Comparison of ENCODE assay signal across 10 cellular contexts in the genomic region with DNA sequence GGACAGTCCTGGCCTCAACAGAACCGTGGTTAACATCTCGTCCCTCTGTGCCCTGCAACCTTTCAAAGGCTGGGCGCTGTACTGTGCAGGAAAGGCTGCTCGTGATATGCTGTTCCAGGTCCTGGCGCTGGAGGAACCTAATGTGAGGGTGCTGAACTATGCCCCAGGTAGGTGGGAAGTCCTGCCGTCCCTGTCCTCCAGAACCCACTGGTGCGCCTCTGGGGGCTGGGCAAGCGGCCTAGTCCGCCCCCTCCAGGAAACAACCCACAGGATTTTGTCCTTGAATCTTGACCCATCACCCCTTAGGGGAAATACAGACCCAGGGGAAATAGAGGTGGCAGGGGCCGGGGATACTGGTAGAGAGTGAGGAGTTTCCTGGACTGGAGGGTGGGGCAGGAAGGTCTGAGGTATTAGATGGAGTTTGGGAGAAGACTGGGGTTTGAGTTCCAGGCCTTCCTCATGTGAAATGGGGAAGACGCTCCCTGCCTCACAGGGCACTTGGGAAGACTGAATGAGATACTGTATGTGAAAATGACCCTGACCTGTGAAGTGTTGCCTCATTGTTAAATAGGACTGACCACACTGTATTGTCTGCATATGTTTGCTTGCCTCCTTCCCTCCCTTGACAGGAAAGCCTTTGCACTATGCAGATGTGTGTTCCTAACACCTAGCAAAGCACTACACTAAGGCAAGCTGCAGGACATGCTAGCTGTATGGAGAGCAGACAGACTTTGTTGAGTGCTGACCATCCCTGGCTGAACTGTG. TPM values are rescaled to one million over a fixed set of nuclear protein-coding genes. Genes with fewer than 3 reads are reported as not detected.
DNase-seq lines count a peak whose midpoint lies in the region; ATAC-seq, FAIRE-seq and TF ChIP-seq lines count a peak whose summit lies in the region.
"Had no signal": no experiment of that assay in that cellular context is flagged by ENCODE, and none has a peak within 500 bp of the region (broad histone marks: within the 10 kb centered on the region; RNA-seq: fewer than 3 reads in every experiment).

No MANE protein-coding gene starts in this region.

- H3K27ac ChIP-seq in AG04450 (ENCODE audit: low read depth, low read length) (no peak overlapping the region), mammary epithelial cell (ENCODE audit: insufficient read depth, low read depth, low read length) (no peak overlapping the region)
- H3K27ac ChIP-seq: cardiac muscle cell had no signal

- no peak overlapping the region for H3K9ac ChIP-seq in mammary epithelial cell (ENCODE audit: insufficient read depth, low read length)

- TF ChIP-seq CTCF in AG04450 (IDR thresholded peaks at IDR 0.05; ENCODE audit: low read depth, low read length) (no peak), mammary epithelial cell (conservative IDR thresholded peaks at IDR 0.05 in 1 of 2, IDR thresholded peaks at IDR 0.05 in 1 of 2; ENCODE audit: extremely low read depth in 1 of 2, insufficient read depth in 1 of 2, low read depth in 1 of 2, low read length in 2 of 2) (no peak)

- no TSS peak for BruUV-seq in mammary epithelial cell (replicated peaks; lab: Mats Ljungman, UMichigan)

- H3K4me3 ChIP-seq in AG04450 (ENCODE audit: low read depth, low read length) = peak overlapping the region; percentile 46; the same call in 1 of the 2 replicates
- H3K4me3 ChIP-seq in mammary epithelial cell (replicated peaks in 1 of 3; ENCODE audit: insufficient read depth in 1 of 3, low read depth in 2 of 3, low read length in 3 of 3) = peak overlapping the region in 1 of 3 experiments; percentile 75

- in situ Hi-C loops in mammary epithelial cell (cut with MboI; ENCODE audit: low sequenced_read_pairs in 2 of 2) = no loop called here

- no peak overlapping the region for H2AFZ ChIP-seq in mammary epithelial cell (ENCODE audit: low read depth, low read length)

- peaks cover 2% of the 10 kb centered on the region for H3K27me3 ChIP-seq in AG04450 (ENCODE audit: control insufficient read depth, insufficient read depth, low read length)
- no peaks in the 10 kb centered on the region for H3K27me3 ChIP-seq in mammary epithelial cell (ENCODE audit: insufficient read depth, low read length)

- H3K9me3 ChIP-seq in AG04450 (ENCODE audit: control insufficient read depth, insufficient read depth, low read length) (no peaks in the 10 kb centered on the region), mammary epithelial cell (replicated peaks; ENCODE audit: insufficient read depth, low read length) (no peaks in the 10 kb centered on the region)

- peaks cover 2% of the 10 kb centered on the region for H3K36me3 ChIP-seq in mammary epithelial cell (ENCODE audit: insufficient read depth, low read length)
- H3K36me3 ChIP-seq: cardiac muscle cell had no signal

- peaks cover 0 to 13% (median 8%) of the 10 kb centered on the region in 4 donors for H3K4me1 Mint-ChIP-seq in naive thymus-derived CD8-positive, alpha-beta T cell

- no peaks in the 10 kb centered on the region for H4K20me1 ChIP-seq in mammary epithelial cell (ENCODE audit: insufficient read depth, low read length)

- no peak for DNase-seq in AG04450 (ENCODE audit: low read depth, low spot score)
- DNase-seq in HTR-8/SVneo (ENCODE audit: insufficient read length, low spot score) = no peak
- DNase-seq in mammary epithelial cell = no peak
- DNase-seq in naive thymus-derived CD8-positive, alpha-beta T cell = no peak
- DNase-seq in iPS-NIHi7 (ENCODE audit: extremely low spot score) = no peak

- H3K4me2 ChIP-seq in mammary epithelial cell (ENCODE audit: insufficient read depth, low read depth, low read length) = peak overlapping the region; percentile 96

- POLR2A ChIA-PET in AG04450 (lab: Yijun Ruan, JAX) = no interaction called here
- POLR2A ChIA-PET in naive thymus-derived CD8-positive, alpha-beta T cell (lab: Charles Lee) = no interaction called here

- intact Hi-C loops in mammary epithelial cell (cut with micrococcal nuclease) = loop anchor here (1.0 to 2.0 kb wide), 2 partner anchors 28 to 117 kb away; a partner anchor contains a TSS

- dilution Hi-C loops in mammary epithelial cell (cut with HindIII; ENCODE audit: low sequenced_read_pairs) = no loop called here

- peaks cover 42 to 81% (median 49%) of the 10 kb centered on the region in 5 donors for H3K27me3 Mint-ChIP-seq in naive thymus-derived CD8-positive, alpha-beta T cell

- H3K4me1 ChIP-seq in mammary epithelial cell (ENCODE audit: insufficient read depth, low read length) = peaks cover 17% of the 10 kb centered on the region

- no peaks in the 10 kb centered on the region for H3K36me3 Mint-ChIP-seq in naive thymus-derived CD8-positive, alpha-beta T cell

- CTCF ChIA-PET in AG04450 (lab: Charles Lee) (interaction anchor here (0.5 to 11.9 kb wide), 23 partner anchors 8 to 324 kb away, joined by 3 to 222 read pairs (median 6); no protein-coding TSS in a partner anchor), mammary epithelial cell (lab: Charles Lee; ENCODE audit: low non-redundant PET) (interaction anchor here (0.6 kb wide), 1 partner anchor 119 kb away, joined by 5 read pairs; no protein-coding TSS in a partner anchor)

- peak; percentile 38 for FAIRE-seq in HTR-8/SVneo (lab: Jason Lieb, UNC)

- no peaks in the 10 kb centered on the region for H3K9me3 Mint-ChIP-seq in naive thymus-derived CD8-positive, alpha-beta T cell

- peaks cover 3% of the 10 kb centered on the region for H3K79me2 ChIP-seq in mammary epithelial cell (ENCODE audit: insufficient read depth, low read length)

- no peak overlapping the region for H3K27ac Mint-ChIP-seq in naive thymus-derived CD8-positive, alpha-beta T cell

- H3K4me3 Mint-ChIP-seq in naive thymus-derived CD8-positive, alpha-beta T cell = peak overlapping the region in 6 of 10 donors; percentile 5 to 84 (median 76)

- no peak for ATAC-seq in naive thymus-derived CD8-positive, alpha-beta T cell
- no peak for ATAC-seq in GM19328 (IDR thresholded peaks at IDR 0.05; ENCODE audit: unreplicated experiment)
- ATAC-seq in GM21367 (IDR thresholded peaks at IDR 0.05; ENCODE audit: unreplicated experiment) = no peak
- no peak for ATAC-seq in HG03565 (IDR thresholded peaks at IDR 0.05; ENCODE audit: unreplicated experiment)

- WGBS in mammary epithelial cell (ENCODE audit: low coverage, missing lambda C conversion rate) = 95% methylated on average over 5 of the region's 11 CpGs

RNA-seq across cellular contexts. Expression of a gene that starts 1.4 kb away (rescaled TPM):
- polyA plus RNA-seq in AG04450 (2011; rRNA removed) (17.5 TPM in 2 replicates), mammary epithelial cell (37.1 TPM)
- 7.3 and 8.1 TPM in 2 replicates for polyA minus RNA-seq in AG04450 (2011; rRNA and poly(A)+ RNA removed)
- total RNA-seq in mammary epithelial cell = 10 to 100 TPM; 24.5 to 25.1 TPM
- 18.6 TPM for polyA minus RNA-seq in mammary epithelial cell
- under 1 TPM in 1 of 2 experiments, not detected in 1; 0.52 TPM for total RNA-seq in naive thymus-derived CD8-positive, alpha-beta T cell
- 1 to 10 TPM in 1 of 3 donors, under 1 TPM in 1, not detected in 1; 0.63 to 1.8 TPM for polyA plus RNA-seq in naive thymus-derived CD8-positive, alpha-beta T cell

RNA-seq across cellular contexts. Expression of a gene that starts 28.7 kb away (rescaled TPM):
- polyA plus RNA-seq in AG04450 (2011; rRNA removed) = not detected in 2 replicates
- not detected in 2 replicates for polyA minus RNA-seq in AG04450 (2011; rRNA and poly(A)+ RNA removed)
- total RNA-seq in mammary epithelial cell = not detected
- not detected for polyA plus RNA-seq in mammary epithelial cell
- 0.31 TPM for polyA minus RNA-seq in mammary epithelial cell
- not detected for total RNA-seq in naive thymus-derived CD8-positive, alpha-beta T cell
- polyA plus RNA-seq in naive thymus-derived CD8-positive, alpha-beta T cell = not detected
- total RNA-seq: LHCN-M2 had no signal
- polyA plus RNA-seq: cardiac muscle cell had no signal
